In genomic region chr15:76368135-76368588, GRCh38 we compare ENCODE assay signal across 1 cellular context.
TF ChIP-seq lines count a peak whose summit lies in the region.

No MANE protein-coding gene starts in this region.

TF ChIP-seq in HepG2, 621 proteins besides CTCF, POLR2A, EP300 and RAD21:
- TF ChIP-seq THAP9 (CRISPR knock-in tag; IDR thresholded peaks at IDR 0.05; ENCODE audit: borderline replicate concordance) (no peak), FLYWCH1 (CRISPR knock-in tag; IDR thresholded peaks at IDR 0.05) (no peak), ZNF704 (CRISPR knock-in tag; IDR thresholded peaks at IDR 0.05; ENCODE audit: borderline replicate concordance) (no peak), USF2 (IDR thresholded peaks at IDR 0.05; ENCODE audit: low read depth, low read length) (no peak), USF2 (CRISPR knock-in tag; IDR thresholded peaks at IDR 0.05; ENCODE audit: borderline replicate concordance) (no peak), ZNF30 (CRISPR knock-in tag; IDR thresholded peaks at IDR 0.05) (no peak), ZNF230 (CRISPR knock-in tag; IDR thresholded peaks at IDR 0.05) (no peak), SKIL (CRISPR knock-in tag; IDR thresholded peaks at IDR 0.05; ENCODE audit: borderline replicate concordance) (no peak), ZEB1 (IDR thresholded peaks at IDR 0.05; ENCODE audit: insufficient replicate concordance, low read depth) (no peak), NBN (conservative IDR thresholded peaks at IDR 0.05) (no peak), SIN3A (IDR thresholded peaks at IDR 0.05; ENCODE audit: borderline replicate concordance, low read depth, low read length) (no peak), NR2F6 (IDR thresholded peaks at IDR 0.05) (no peak), NR2F6 (CRISPR knock-in tag; IDR thresholded peaks at IDR 0.05) (no peak)
